1 cellular context compared by ENCODE assay signal in the genomic region with DNA sequence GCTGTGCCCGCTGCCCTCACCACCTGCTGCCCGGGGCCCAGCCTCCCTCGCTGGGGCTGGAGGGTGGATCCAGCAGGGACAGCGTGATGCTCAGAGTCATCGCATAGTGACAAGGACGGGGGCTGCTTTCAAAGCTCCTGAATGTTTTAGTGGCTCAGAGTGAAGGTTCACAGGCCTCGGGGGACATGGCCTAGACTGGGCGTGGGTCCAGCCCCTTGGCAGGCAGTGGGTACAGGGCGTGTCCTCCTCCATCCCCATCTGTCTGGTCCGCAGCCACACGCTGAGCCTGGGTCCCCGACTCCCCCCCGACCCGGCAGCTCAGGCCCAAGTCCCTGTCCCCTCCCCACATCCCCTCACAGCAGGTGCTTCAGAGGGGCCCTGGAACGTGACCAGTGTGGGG. TPM values are rescaled to one million over a fixed set of nuclear protein-coding genes. Genes with fewer than 3 reads are reported as not detected.
"Had no signal": no experiment of that assay in that cellular context is flagged by ENCODE, and none has a peak within 500 bp of the region (broad histone marks: within the 10 kb centered on the region; RNA-seq: fewer than 3 reads in every experiment).

No MANE protein-coding gene starts in this region.

RNA-seq across cellular contexts. Expression of a gene that starts 52.8 kb away (rescaled TPM):
- polyA plus RNA-seq: K562 had no signal
